In genomic region chr20:52105573-52106422, GRCh38 we compare ENCODE assay signal across 8 cellular contexts.
DNase-seq lines count a peak whose midpoint lies in the region; ATAC-seq and TF ChIP-seq lines count a peak whose summit lies in the region.

No MANE protein-coding gene starts in this region.

- CTCF ChIA-PET in AG04450 (lab: Charles Lee) = interaction anchor here (0.7 to 2.7 kb wide), 4 partner anchors 13 to 465 kb away, joined by 4 to 9 read pairs (median 5); no protein-coding TSS in a partner anchor

- POLR2A ChIA-PET in AG04450 (lab: Yijun Ruan, JAX) = no interaction called here

- 0 to 1% methylated on average over 39 of the region's 39 CpGs for WGBS in ectodermal cell, 2 experiments

- no peak overlapping the region for H3K9ac ChIP-seq in mucosa of rectum (ENCODE audit: low read depth in 1 of 2, low read length in 2 of 2)

- peaks cover 22% of the 10 kb centered on the region for H3K4me1 ChIP-seq in ectodermal cell (ENCODE audit: control insufficient read depth, insufficient read depth, low read length)
- peaks cover 0 to 14% of the 10 kb centered on the region in 2 donors for H3K4me1 ChIP-seq in mucosa of rectum (ENCODE audit: control insufficient read depth in 2 of 2, insufficient read depth in 2 of 2, low read length in 2 of 2)

- H3K36me3 ChIP-seq in ectodermal cell (ENCODE audit: control insufficient read depth, insufficient read depth, low read length) = no peaks in the 10 kb centered on the region
- H3K36me3 ChIP-seq in mucosa of rectum (ENCODE audit: control insufficient read depth in 2 of 2, insufficient read depth in 2 of 2, low read length in 2 of 2) = no peaks in the 10 kb centered on the region

- H3K27me3 ChIP-seq in AG04450 (ENCODE audit: control insufficient read depth, insufficient read depth, low read length) (peaks cover 5% of the 10 kb centered on the region), ectodermal cell (ENCODE audit: control insufficient read depth, insufficient read depth, low read length, poor library complexity, severe bottlenecking) (peaks cover 49% of the 10 kb centered on the region), mucosa of rectum (ENCODE audit: control insufficient read depth in 2 of 2, insufficient read depth in 2 of 2, low read length in 2 of 2) (peaks cover 9 to 29% of the 10 kb centered on the region in 2 donors)

- DNase-seq in AG04450 (ENCODE audit: low read depth, low spot score) (no peak), M059J (ENCODE audit: low read depth) (peak; percentile 49), OCI-M1 (lab: John Stamatoyannopoulos, UW) (no peak)

- ATAC-seq in GM19397 (IDR thresholded peaks at IDR 0.05; ENCODE audit: unreplicated experiment) (no peak), HG02798 (IDR thresholded peaks at IDR 0.05; ENCODE audit: poor library complexity, unreplicated experiment) (no peak), GM21723 (IDR thresholded peaks at IDR 0.05; ENCODE audit: unreplicated experiment) (no peak)

- H3K27ac ChIP-seq in AG04450 (ENCODE audit: low read depth, low read length) (no peak overlapping the region), ectodermal cell (ENCODE audit: insufficient read depth, low read depth, low read length, poor library complexity, severe bottlenecking) (no peak overlapping the region), mucosa of rectum (ENCODE audit: low read depth in 2 of 2, low read length in 2 of 2) (no peak overlapping the region)

- TF ChIP-seq CTCF in AG04450 (IDR thresholded peaks at IDR 0.05; ENCODE audit: low read depth, low read length) = peak; percentile 43

- H3K4me3 ChIP-seq in AG04450 (ENCODE audit: low read depth, low read length) (peak overlapping the region; percentile 77), ectodermal cell (ENCODE audit: insufficient read depth, low read depth, low read length) (peak overlapping the region; percentile 55), mucosa of rectum (ENCODE audit: low read length in 2 of 2) (peak overlapping the region; percentile 23 to 32)

- H3K9me3 ChIP-seq in AG04450 (ENCODE audit: control insufficient read depth, insufficient read depth, low read length) (peaks cover 2% of the 10 kb centered on the region; the same call in 1 of the 2 replicates), ectodermal cell (ENCODE audit: control insufficient read depth, low read length) (no peaks in the 10 kb centered on the region), mucosa of rectum (ENCODE audit: control insufficient read depth in 2 of 2, low read length in 2 of 2) (no peaks in the 10 kb centered on the region)
